Comparison of ENCODE assay signal across 22 cellular contexts in the genomic region with DNA sequence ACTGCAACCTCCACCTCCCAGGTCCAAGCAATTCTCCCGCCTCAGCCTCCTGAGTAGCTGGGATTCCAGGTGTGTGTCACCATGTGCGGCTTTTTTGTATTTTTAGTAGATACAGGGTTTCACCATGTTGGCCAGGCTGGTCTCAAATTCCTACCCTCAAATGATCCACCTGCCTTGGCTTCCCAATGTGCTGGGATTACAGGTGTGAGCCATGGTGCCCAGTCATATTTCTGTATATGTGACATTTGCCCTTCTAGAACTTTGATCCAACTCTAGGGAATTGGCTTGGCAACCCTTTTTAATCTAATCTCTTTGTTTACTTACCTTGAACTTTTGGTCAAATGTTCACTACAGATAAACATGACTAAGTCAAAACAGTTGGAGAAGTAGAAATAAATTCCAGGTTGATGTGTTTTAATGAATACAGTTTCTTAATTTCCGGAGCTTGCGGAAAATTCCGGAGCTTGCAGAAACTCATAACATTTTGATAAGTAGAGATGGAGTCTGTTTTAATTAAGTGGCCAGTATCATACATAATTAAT. TPM values are rescaled to one million over a fixed set of nuclear protein-coding genes. Genes with fewer than 3 reads are reported as not detected.
A peak's percentile ranks its signal among the peaks of the same experiment; 100 is the strongest.
DNase-seq lines count a peak whose midpoint lies in the region; ATAC-seq, FAIRE-seq and TF ChIP-seq lines count a peak whose summit lies in the region.
"Had no signal": no experiment of that assay in that cellular context is flagged by ENCODE, and none has a peak within 500 bp of the region (broad histone marks: within the 10 kb centered on the region; RNA-seq: fewer than 3 reads in every experiment).

No MANE protein-coding gene starts in this region.

- CTCF ChIA-PET in WTC11 (lab: Charles Lee) = no interaction called here

- H3K4me3 ChIP-seq in kidney (ENCODE audit: low read length in 2 of 2) = no peak overlapping the region
- no peak overlapping the region for H3K4me3 ChIP-seq in mucosa of descending colon
- H3K4me3 ChIP-seq in heart left ventricle = no peak overlapping the region
- H3K4me3 ChIP-seq: SJSA1 had no signal

- H3K36me3 Mint-ChIP-seq in WTC11 = peaks cover 11% of the 10 kb centered on the region
- H3K36me3 Mint-ChIP-seq: CD8-positive, alpha-beta T cell had no signal

- no peaks in the 10 kb centered on the region for H3K27me3 Mint-ChIP-seq in WTC11 (ENCODE audit: low read depth)

- TF ChIP-seq CTCF in WTC11 (IDR thresholded peaks at IDR 0.05) = no peak
- no peak for TF ChIP-seq CTCF in kidney (IDR thresholded peaks at IDR 0.05; ENCODE audit: borderline replicate concordance, extremely low read depth, insufficient read depth)
- TF ChIP-seq CTCF in mucosa of descending colon (IDR thresholded peaks at IDR 0.05) = no peak
- no peak for TF ChIP-seq CTCF in heart left ventricle (IDR thresholded peaks at IDR 0.05)

- H3K27ac ChIP-seq in kidney (ENCODE audit: low read depth in 2 of 2, low read length in 2 of 2) = no peak overlapping the region
- no peak overlapping the region for H3K27ac ChIP-seq in heart left ventricle
- H3K27ac ChIP-seq: SJSA1 had no signal

- no peak overlapping the region for H3K4me3 Mint-ChIP-seq in WTC11
- H3K4me3 Mint-ChIP-seq: CD8-positive, alpha-beta T cell had no signal

- POLR2A ChIA-PET in WTC11 (lab: Charles Lee) = no interaction called here

- H3K9ac ChIP-seq in kidney (ENCODE audit: low read length in 2 of 2) = no peak overlapping the region

- peaks cover 33% of the 10 kb centered on the region for H3K4me1 Mint-ChIP-seq in WTC11

- no peaks in the 10 kb centered on the region for H3K9me3 ChIP-seq in kidney (ENCODE audit: control insufficient read depth in 1 of 2, low read length in 2 of 2)
- no peaks in the 10 kb centered on the region for H3K9me3 ChIP-seq in mucosa of descending colon
- H3K9me3 ChIP-seq in heart left ventricle = no peaks in the 10 kb centered on the region
- H3K9me3 ChIP-seq: Caco-2, SJSA1 had no signal

- ATAC-seq in WTC11 = no peak
- ATAC-seq in mucosa of descending colon = peak; percentile 45
- ATAC-seq in GM18870 (IDR thresholded peaks at IDR 0.05; ENCODE audit: unreplicated experiment) = no peak
- ATAC-seq in heart left ventricle = no peak
- ATAC-seq: CD8-positive, alpha-beta T cell had no signal

- H3K27ac Mint-ChIP-seq in WTC11 = no peak overlapping the region
- H3K27ac Mint-ChIP-seq: CD8-positive, alpha-beta T cell had no signal

- H3K9me3 Mint-ChIP-seq in WTC11 = peaks cover 8% of the 10 kb centered on the region
- H3K9me3 Mint-ChIP-seq: CD8-positive, alpha-beta T cell had no signal

- no peaks in the 10 kb centered on the region for H3K36me3 ChIP-seq in kidney (ENCODE audit: control insufficient read depth in 1 of 2, insufficient read depth in 2 of 2, low read length in 2 of 2)
- no peaks in the 10 kb centered on the region for H3K36me3 ChIP-seq in mucosa of descending colon (ENCODE audit: low read depth)
- peaks cover 0 to 4% (median 0%) of the 10 kb centered on the region in 9 donors for H3K36me3 ChIP-seq in heart left ventricle
- H3K36me3 ChIP-seq: SJSA1 had no signal

- FAIRE-seq in kidney (lab: Jason Lieb, UNC) = no peak
- FAIRE-seq: G401.6 had no signal

- intact Hi-C loops in kidney (cut with DNase I) = no loop called here
- intact Hi-C loops in mucosa of descending colon (cut with DNase I, micrococcal nuclease) = no loop called here
- intact Hi-C loops in heart left ventricle (cut with DNase I) = loop anchor here in 5 of 10 donors (5.0 kb wide), 2 partner anchors 58 to 253 kb away; partner anchors contain the start of gene SUDS3 (in 4 of the 5)

- WGBS in heart left ventricle, 4 donors = 95 to 98% (median 96%) methylated on average over 5 of the region's 5 CpGs

- DNase-seq in WTC11 (ENCODE audit: low spot score) (no peak), kidney (peak; percentile 22), mucosa of descending colon (no peak), HK-2 (ENCODE audit: unreplicated experiment) (no peak), heart left ventricle (no peak), H4 (ENCODE audit: low spot score) (no peak)
- DNase-seq: C1 segment of cervical spinal cord; Caco-2; CD8-positive, alpha-beta T cell; H7; Karpas-422; NCI-H1092; NCI-H1417 treated with DMSO at 0.1 percent for 48 hours; NCI-H1694 treated with DMSO at 0.1 percent for 48 hours; NCI-H2081; NCI-H2227 treated with DMSO at 0.1 percent for 48 hours; NCI-H526 treated with DMSO at 0.1 percent for 48 hours; Right ventricle myocardium superior; RPMI8226 had no signal

- H3K4me1 ChIP-seq in kidney (ENCODE audit: control insufficient read depth in 1 of 2, insufficient read depth in 1 of 2, low read depth in 1 of 2, low read length in 2 of 2) = peaks cover 4% of the 10 kb centered on the region in 2 donors
- H3K4me1 ChIP-seq in mucosa of descending colon (ENCODE audit: low read depth) = peaks cover 9% of the 10 kb centered on the region
- peaks cover 0 to 18% (median 6%) of the 10 kb centered on the region in 12 donors for H3K4me1 ChIP-seq in heart left ventricle

- TF ChIP-seq POLR2A in heart left ventricle (IDR thresholded peaks at IDR 0.05) = no peak

- no peaks in the 10 kb centered on the region for H3K27me3 ChIP-seq in heart left ventricle
- H3K27me3 ChIP-seq: SJSA1 had no signal

TF ChIP-seq in WTC11, 78 proteins besides CTCF, POLR2A, EP300 and RAD21:
- TF ChIP-seq ZBTB21 (CRISPR knock-in tag; IDR thresholded peaks at IDR 0.05; ENCODE audit: borderline replicate concordance) (no peak), GABPB1 (CRISPR knock-in tag; IDR thresholded peaks at IDR 0.05) (peak; percentile 46; the same call in 1 of the 2 replicates)
- TF ChIP-seq, protein P1, sequence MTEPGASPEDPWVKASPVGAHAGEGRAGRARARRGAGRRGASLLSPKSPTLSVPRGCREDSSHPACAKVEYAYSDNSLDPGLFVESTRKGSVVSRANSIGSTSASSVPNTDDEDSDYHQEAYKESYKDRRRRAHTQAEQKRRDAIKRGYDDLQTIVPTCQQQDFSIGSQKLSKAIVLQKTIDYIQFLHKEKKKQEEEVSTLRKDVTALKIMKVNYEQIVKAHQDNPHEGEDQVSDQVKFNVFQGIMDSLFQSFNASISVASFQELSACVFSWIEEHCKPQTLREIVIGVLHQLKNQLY (CRISPR knock-in tag; IDR thresholded peaks at IDR 0.05) = no peak
TF ChIP-seq in WTC11: peak in this region for 1.

RNA-seq across cellular contexts. Expression of gene PEBP1, which starts 11.5 kb away (rescaled TPM):
- total RNA-seq in WTC11 (2021) = 347 to 366 TPM (median 363 TPM) in 3 replicates
- 321 TPM for total RNA-seq in kidney
- polyA plus RNA-seq in kidney (ENCODE audit: insufficient read depth, low read depth, low replicate concordance) = 1,168 TPM
- 100 to 1,000 TPM; 122 to 212 (median 189) TPM for total RNA-seq in mucosa of descending colon
- 100 to 1,000 TPM; 301 to 751 (median 420) TPM for total RNA-seq in heart left ventricle
- 100 to 1,000 TPM; 295 to 554 TPM for polyA plus RNA-seq in heart left ventricle
- total RNA-seq in H4 (2014; rRNA removed; shearing (Covaris generic)) = 150 and 167 TPM in 2 replicates

RNA-seq across cellular contexts. Expression of gene VSIG10, which starts 20.6 kb away (rescaled TPM):
- total RNA-seq in WTC11 (2021) = 69.7 to 82.5 TPM (median 74.4 TPM) in 3 replicates
- total RNA-seq in kidney = 26.1 TPM
- 15.8 TPM for polyA plus RNA-seq in kidney (ENCODE audit: insufficient read depth, low read depth, low replicate concordance)
- 100 to 1,000 TPM in 1 of 3 donors, 10 to 100 TPM in 2; 56.2 to 131 (median 68.7) TPM for total RNA-seq in mucosa of descending colon
- 10 to 100 TPM in 6 of 9 donors, 1 to 10 TPM in 3; 6.9 to 17.7 (median 10.7) TPM for total RNA-seq in heart left ventricle
- 10 to 100 TPM in 1 of 2 donors, 1 to 10 TPM in 1; 6.3 to 11.3 TPM for polyA plus RNA-seq in heart left ventricle
- total RNA-seq in H4 (2014; rRNA removed; shearing (Covaris generic)) = 9.8 and 12.7 TPM in 2 replicates
